ENCODE assay signal across 14 cellular contexts in genomic region chr1:52748119-52748518, GRCh38. TPM values are rescaled to one million over a fixed set of nuclear protein-coding genes. Genes with fewer than 3 reads are reported as not detected.
A peak's percentile ranks its signal among the peaks of the same experiment; 100 is the strongest.
DNase-seq lines count a peak whose midpoint lies in the region; ATAC-seq and TF ChIP-seq lines count a peak whose summit lies in the region.
"Had no signal": no experiment of that assay in that cellular context is flagged by ENCODE, and none has a peak within 500 bp of the region (broad histone marks: within the 10 kb centered on the region; RNA-seq: fewer than 3 reads in every experiment).

No MANE protein-coding gene starts in this region.

- no peak for TF ChIP-seq POLR2A in uterus (IDR thresholded peaks at IDR 0.05)

- no peak overlapping the region for H3K4me3 Mint-ChIP-seq in natural killer cell treated with Interleukin-12 subunit alpha and Interleukin-12 subunit beta and Interleukin-15 and Interleukin-18, amount 100 ng/mL, for 72 hours
- H3K4me3 Mint-ChIP-seq: activated CD4-positive, alpha-beta T cell treated with anti-CD3 and anti-CD28 coated beads, Interleukin-2, amount 10 ng/mL, durations not matched to agents 24 days and 14 days had no signal

- H3K4me1 Mint-ChIP-seq in natural killer cell treated with Interleukin-12 subunit alpha and Interleukin-12 subunit beta and Interleukin-15 and Interleukin-18, amount 100 ng/mL, for 72 hours (ENCODE audit: low read depth in 2 of 2) = peaks cover 5 to 7% of the 10 kb centered on the region in 2 donors

- H3K27me3 ChIP-seq in left ventricle myocardium inferior (ENCODE audit: low read depth) = no peaks in the 10 kb centered on the region
- H3K27me3 ChIP-seq in adipocyte (replicated peaks; ENCODE audit: control insufficient read depth, insufficient read depth, low read length) = no peaks in the 10 kb centered on the region
- H3K27me3 ChIP-seq in left lung = no peaks in the 10 kb centered on the region
- no peaks in the 10 kb centered on the region for H3K27me3 ChIP-seq in uterus
- H3K27me3 ChIP-seq: MG63 had no signal

- no peaks in the 10 kb centered on the region for H3K36me3 Mint-ChIP-seq in natural killer cell treated with Interleukin-12 subunit alpha and Interleukin-12 subunit beta and Interleukin-15 and Interleukin-18, amount 100 ng/mL, for 72 hours

- H3K9ac ChIP-seq in adipocyte (ENCODE audit: low read length) = peak overlapping the region; percentile 74

- H3K9me3 Mint-ChIP-seq in natural killer cell treated with Interleukin-12 subunit alpha and Interleukin-12 subunit beta and Interleukin-15 and Interleukin-18, amount 100 ng/mL, for 72 hours = no peaks in the 10 kb centered on the region
- H3K9me3 Mint-ChIP-seq: activated CD4-positive, alpha-beta T cell treated with anti-CD3 and anti-CD28 coated beads, Interleukin-2, amount 10 ng/mL, durations not matched to agents 24 days and 14 days had no signal

- ATAC-seq in Right ventricle myocardium inferior (no peak), left lung (peak; percentile 27), GM19324 (IDR thresholded peaks at IDR 0.05; ENCODE audit: low FRiP score, unreplicated experiment) (no peak)
- no peak for ATAC-seq in natural killer cell treated with Interleukin-12 subunit alpha and Interleukin-12 subunit beta and Interleukin-15 and Interleukin-18, amount 100 ng/mL, for 72 hours

- TF ChIP-seq CTCF in left ventricle myocardium inferior (IDR thresholded peaks at IDR 0.05; ENCODE audit: borderline replicate concordance) (peak; percentile 35), left lung (IDR thresholded peaks at IDR 0.05) (no peak), uterus (IDR thresholded peaks at IDR 0.05) (peak; percentile 11 to 28 (median 16))

- CTCF ChIA-PET in HEK293T (lab: Yijun Ruan, JAX) = interaction anchor here (0.6 to 1.2 kb wide), 3 partner anchors 10 to 1793 kb away, joined by 3 to 5 read pairs (median 5); no protein-coding TSS in a partner anchor

- DNase-seq in left ventricle myocardium inferior = no peak
- DNase-seq in Right ventricle myocardium inferior (ENCODE audit: missing footprints) = no peak
- DNase-seq in adipocyte (ENCODE audit: low read depth) = peak; percentile 48
- DNase-seq in left lung = no peak
- no peak for DNase-seq in uterus
- DNase-seq in HEK293T (ENCODE audit: extremely low spot score) = no peak
- DNase-seq in natural killer cell treated with Interleukin-12 subunit alpha and Interleukin-12 subunit beta and Interleukin-15 and Interleukin-18, amount 100 ng/mL, for 72 hours (ENCODE audit: low spot score) = no peak
- DNase-seq: activated CD4-positive, alpha-beta T cell treated with anti-CD3 and anti-CD28 coated beads, Interleukin-2, amount 10 ng/mL, durations not matched to agents 24 days and 14 days; mesenchymal stem cell; MG63 had no signal

- POLR2A ChIA-PET in HEK293T (lab: Yijun Ruan, JAX) = interaction anchor here (0.9 to 1.7 kb wide), 3 partner anchors 21 to 94 kb away, joined by 3 to 7 read pairs (median 5); partner anchors contain the start of genes ZYG11A and ZYG11B

- intact Hi-C loops in left ventricle myocardium inferior (cut with micrococcal nuclease) = no loop called here
- intact Hi-C loops in Right ventricle myocardium inferior (cut with DNase I) = loop anchor here (5.0 kb wide), 1 partner anchor 46 kb away; no protein-coding TSS in a partner anchor
- intact Hi-C loops in left lung (cut with DNase I) = no loop called here
- intact Hi-C loops in uterus (cut with DNase I; ENCODE audit: low total_unique reads) = no loop called here

- no peaks in the 10 kb centered on the region for H3K9me3 ChIP-seq in left ventricle myocardium inferior (replicated peaks)
- H3K9me3 ChIP-seq in adipocyte (ENCODE audit: control insufficient read depth, low read length) = no peaks in the 10 kb centered on the region
- H3K9me3 ChIP-seq in left lung = no peaks in the 10 kb centered on the region
- H3K9me3 ChIP-seq in uterus = no peaks in the 10 kb centered on the region
- H3K9me3 ChIP-seq: MG63, thoracic aorta had no signal

- H3K36me3 ChIP-seq in left ventricle myocardium inferior (no peaks in the 10 kb centered on the region), adipocyte (ENCODE audit: control insufficient read depth, insufficient read depth, low read length, severe bottlenecking) (no peaks in the 10 kb centered on the region), left lung (no peaks in the 10 kb centered on the region), uterus (no peaks in the 10 kb centered on the region)
- H3K36me3 ChIP-seq: MG63, thoracic aorta had no signal

- H3K27me3 Mint-ChIP-seq in natural killer cell treated with Interleukin-12 subunit alpha and Interleukin-12 subunit beta and Interleukin-15 and Interleukin-18, amount 100 ng/mL, for 72 hours = no peaks in the 10 kb centered on the region
- H3K27me3 Mint-ChIP-seq: activated CD4-positive, alpha-beta T cell treated with anti-CD3 and anti-CD28 coated beads, Interleukin-2, amount 10 ng/mL, durations not matched to agents 24 days and 14 days had no signal

- H3K4me3 ChIP-seq in left ventricle myocardium inferior = no peak overlapping the region
- H3K4me3 ChIP-seq in adipocyte (ENCODE audit: low read length) = no peak overlapping the region
- H3K4me3 ChIP-seq in left lung = no peak overlapping the region
- no peak overlapping the region for H3K4me3 ChIP-seq in uterus
- H3K4me3 ChIP-seq: MG63, SK-N-MC, thoracic aorta had no signal

- H3K27ac ChIP-seq in left ventricle myocardium inferior (replicated peaks) (no peak overlapping the region), left lung (no peak overlapping the region), uterus (no peak overlapping the region)
- H3K27ac ChIP-seq: C4-2B, SK-N-MC, thoracic aorta had no signal

- H3K27ac Mint-ChIP-seq in natural killer cell treated with Interleukin-12 subunit alpha and Interleukin-12 subunit beta and Interleukin-15 and Interleukin-18, amount 100 ng/mL, for 72 hours = no peak overlapping the region
- H3K27ac Mint-ChIP-seq: activated CD4-positive, alpha-beta T cell treated with anti-CD3 and anti-CD28 coated beads, Interleukin-2, amount 10 ng/mL, durations not matched to agents 24 days and 14 days had no signal

- peaks cover 91% of the 10 kb centered on the region for H3K4me1 ChIP-seq in left ventricle myocardium inferior
- H3K4me1 ChIP-seq in adipocyte (ENCODE audit: control insufficient read depth, insufficient read depth, low read length) = peaks cover 54% of the 10 kb centered on the region
- H3K4me1 ChIP-seq in left lung = peaks cover 9 to 40% of the 10 kb centered on the region in 2 donors
- peaks cover 0 to 6% of the 10 kb centered on the region in 2 donors for H3K4me1 ChIP-seq in uterus

TF ChIP-seq in HEK293T, 16 proteins besides CTCF, POLR2A, EP300 and RAD21:
- TF ChIP-seq TARDBP (IDR thresholded peaks at IDR 0.05) (no peak), BHLHE40 (IDR thresholded peaks at IDR 0.05; ENCODE audit: borderline replicate concordance) (no peak), ARNT (IDR thresholded peaks at IDR 0.05) (no peak), ELF4 (IDR thresholded peaks at IDR 0.05) (no peak)
TF ChIP-seq in HEK293T: peak in this region for 0.

RNA-seq across cellular contexts. Expression of gene ZYG11B, which starts 21.9 kb away (rescaled TPM):
- 68.3 TPM for total RNA-seq in left ventricle myocardium inferior
- 74.0 TPM for total RNA-seq in Right ventricle myocardium inferior
- total RNA-seq in left lung = 10 to 100 TPM; 34.4 to 34.6 TPM
- total RNA-seq in uterus = 100 to 1,000 TPM in 1 of 4 donors, 10 to 100 TPM in 3; 22.5 to 100 (median 45.8) TPM
- 1 to 10 TPM; 5.8 to 8.3 TPM for total RNA-seq in natural killer cell treated with Interleukin-12 subunit alpha and Interleukin-12 subunit beta and Interleukin-15 and Interleukin-18, amount 100 ng/mL, for 72 hours

RNA-seq across cellular contexts. Expression of gene COA7, which starts 50.0 kb away (rescaled TPM):
- 18.5 TPM for total RNA-seq in left ventricle myocardium inferior
- 21.6 TPM for total RNA-seq in Right ventricle myocardium inferior
- total RNA-seq in left lung = 10 to 100 TPM; 13.4 to 24.8 TPM
- total RNA-seq in uterus = 10 to 100 TPM in 2 of 4 donors, 1 to 10 TPM in 2; 4.1 to 18.8 (median 11.2) TPM
- 10 to 100 TPM; 18.8 to 39.9 TPM for total RNA-seq in natural killer cell treated with Interleukin-12 subunit alpha and Interleukin-12 subunit beta and Interleukin-15 and Interleukin-18, amount 100 ng/mL, for 72 hours

Comparison
In these comparisons a context has a peak if more than half of its experiments do, and no peak if none do; other contexts are left out.
1. CTCF ChIP-seq: peak in left ventricle myocardium inferior (single experiment) and uterus (4 of 4); none in left lung (0 of 2).